10 cellular contexts compared by ENCODE assay signal in the genomic region with DNA sequence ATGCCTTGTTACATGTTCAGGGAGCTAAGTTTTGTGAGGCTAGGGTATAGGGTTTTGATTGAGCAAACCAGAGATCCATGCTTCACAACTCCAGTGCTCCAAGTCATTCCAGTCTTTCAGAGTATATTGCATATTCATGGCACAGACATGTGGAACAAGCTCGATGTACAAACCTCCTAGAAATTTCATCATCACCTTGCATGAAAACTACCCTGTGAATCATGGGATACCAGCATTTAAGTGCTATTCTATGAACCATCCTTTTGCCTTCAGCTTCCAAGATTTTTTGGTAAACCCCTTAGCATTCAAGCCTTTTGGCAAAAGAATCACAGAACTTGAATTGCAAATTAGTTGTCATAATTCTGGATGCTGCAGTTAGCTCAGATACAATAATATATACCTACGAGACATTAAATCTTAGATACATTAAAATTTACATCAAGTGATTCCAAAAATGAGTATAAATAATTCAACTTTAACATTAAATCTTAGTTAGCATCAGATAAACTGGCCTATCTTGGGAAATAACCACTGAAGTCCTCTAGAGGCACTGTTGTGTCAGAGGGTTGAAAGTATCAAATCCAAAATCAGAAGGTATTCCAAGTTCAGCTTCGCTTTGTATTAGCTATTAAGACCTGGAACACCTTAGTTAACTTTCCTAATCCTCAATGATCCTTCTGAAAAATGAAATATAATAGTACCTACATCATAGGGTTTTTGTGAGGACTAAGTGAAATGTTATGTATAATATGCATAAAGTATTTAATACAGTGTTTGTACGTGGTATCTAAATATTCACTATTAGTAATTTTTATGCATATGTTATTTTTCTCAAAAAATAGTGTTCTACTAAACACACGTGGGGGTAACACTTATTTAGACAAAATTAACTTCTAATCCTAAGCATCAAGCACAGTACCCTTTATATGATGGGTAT. TPM values are rescaled to one million over a fixed set of nuclear protein-coding genes. Genes with fewer than 3 reads are reported as not detected.
DNase-seq lines count a peak whose midpoint lies in the region; ATAC-seq, FAIRE-seq and TF ChIP-seq lines count a peak whose summit lies in the region.
"Had no signal": no experiment of that assay in that cellular context is flagged by ENCODE, and none has a peak within 500 bp of the region (broad histone marks: within the 10 kb centered on the region; RNA-seq: fewer than 3 reads in every experiment).

No MANE protein-coding gene starts in this region.

- H3K9me2 ChIP-seq in OCI-LY7 (ENCODE audit: insufficient read depth, low read length) = no peaks in the 10 kb centered on the region

- no peaks in the 10 kb centered on the region for H3K79me2 ChIP-seq in OCI-LY7 (ENCODE audit: insufficient read depth, low read depth, low read length)

- FAIRE-seq in GM19239 (lab: Jason Lieb, UNC) = no peak

- TF ChIP-seq CTCF in heart right ventricle (IDR thresholded peaks at IDR 0.05) (peak in 7 of 9 donors; percentile 27 to 57 (median 36)), OCI-LY7 (conservative IDR thresholded peaks at IDR 0.05; ENCODE audit: low read length) (peak; percentile 82), mucosa of descending colon (IDR thresholded peaks at IDR 0.05) (no peak)

- intact Hi-C loops in heart right ventricle (cut with DNase I) (no loop called here), Right ventricle myocardium inferior (cut with DNase I) (no loop called here), OCI-LY7 (cut with micrococcal nuclease; ENCODE audit: unreplicated experiment) (no loop called here), mucosa of descending colon (cut with DNase I, micrococcal nuclease) (no loop called here)

- no peak overlapping the region for H3K27ac Mint-ChIP-seq in T-helper 17 cell

- no peaks in the 10 kb centered on the region for H3K36me3 Mint-ChIP-seq in T-helper 17 cell (ENCODE audit: low read depth)

- DNase-seq in heart right ventricle (no peak), Right ventricle myocardium inferior (ENCODE audit: missing footprints) (no peak), OCI-LY7 (ENCODE audit: low spot score) (peak; percentile 11), fibroblast of peridontal ligament (ENCODE audit: extremely low read depth) (peak; percentile 52), GM19239 (ENCODE audit: insufficient read length, low spot score) (no peak), mucosa of descending colon (no peak), T-helper 17 cell (no peak)

- H3K9me3 ChIP-seq in heart right ventricle (no peaks in the 10 kb centered on the region), OCI-LY7 (ENCODE audit: low read length) (no peaks in the 10 kb centered on the region), mucosa of descending colon (no peaks in the 10 kb centered on the region), T-helper 17 cell (ENCODE audit: control insufficient read depth, low read length, poor library complexity, severe bottlenecking) (no peaks in the 10 kb centered on the region)

- H3K27ac ChIP-seq in heart right ventricle (no peak overlapping the region), OCI-LY7 (ENCODE audit: low read depth, low read length, poor library complexity, severe bottlenecking) (no peak overlapping the region)

- no peaks in the 10 kb centered on the region for H3K4me1 Mint-ChIP-seq in T-helper 17 cell

- POLR2A ChIA-PET in OCI-LY7 (lab: Charles Lee) = interaction anchor here (0.7 to 1.2 kb wide), 3 partner anchors 20 to 91 kb away, joined by 3 to 4 read pairs (median 3); no protein-coding TSS in a partner anchor

- no peaks in the 10 kb centered on the region for H3K27me3 ChIP-seq in heart right ventricle

- no peaks in the 10 kb centered on the region for H4K20me1 ChIP-seq in OCI-LY7 (ENCODE audit: insufficient read depth, low read length)

- CTCF ChIA-PET in OCI-LY7 (lab: Charles Lee; ENCODE audit: unreplicated experiment) = no interaction called here

- WGBS in heart right ventricle, 2 donors = 82 to 83% methylated on average over 5 of the region's 5 CpGs

- no peak overlapping the region for H2AFZ ChIP-seq in OCI-LY7 (ENCODE audit: low read length)

- no TSS peak for BruUV-seq in OCI-LY7 (replicated peaks; lab: Mats Ljungman, UMichigan)

- H3K4me2 ChIP-seq in OCI-LY7 (ENCODE audit: low read length) = no peak overlapping the region

- H3K4me1 ChIP-seq in heart right ventricle (peaks cover 0 to 5% (median 0%) of the 10 kb centered on the region in 9 donors), OCI-LY7 (ENCODE audit: insufficient read depth, low read length, poor library complexity, severe bottlenecking) (no peaks in the 10 kb centered on the region), mucosa of descending colon (ENCODE audit: low read depth) (no peaks in the 10 kb centered on the region)

- H3K4me3 Mint-ChIP-seq in T-helper 17 cell = no peak overlapping the region

- H3K36me3 ChIP-seq in heart right ventricle (no peaks in the 10 kb centered on the region), OCI-LY7 (ENCODE audit: insufficient read depth, low read length) (no peaks in the 10 kb centered on the region), mucosa of descending colon (ENCODE audit: low read depth) (no peaks in the 10 kb centered on the region)

- no peak for ATAC-seq in heart right ventricle
- no peak for ATAC-seq in Right ventricle myocardium inferior
- ATAC-seq in mucosa of descending colon = no peak
- no peak for ATAC-seq in T-helper 17 cell
- ATAC-seq in GM21723 (IDR thresholded peaks at IDR 0.05; ENCODE audit: unreplicated experiment) = no peak

- H3K27me3 Mint-ChIP-seq in T-helper 17 cell = peaks cover 18% of the 10 kb centered on the region

- H3K4me3 ChIP-seq in heart right ventricle (no peak overlapping the region), OCI-LY7 (ENCODE audit: low read depth, low read length, poor library complexity, severe bottlenecking) (no peak overlapping the region), mucosa of descending colon (no peak overlapping the region)
- H3K4me3 ChIP-seq: lung had no signal

RNA-seq across cellular contexts. Expression of gene CABCOCO1, which starts 55.5 kb away (rescaled TPM):
- total RNA-seq in heart right ventricle (not detected), Right ventricle myocardium inferior (not detected), OCI-LY7 (2022) (not detected in 2 replicates), mucosa of descending colon (1 to 10 TPM in 1 of 3 donors, under 1 TPM in 1, not detected in 1; 0.22 to 3.4 TPM), T-helper 17 cell (not detected)
- under 1 TPM; 0.03 to 0.15 TPM for polyA plus RNA-seq in heart right ventricle
- not detected in 2 replicates for total RNA-seq in OCI-LY7 (2014; rRNA removed; shearing (Covaris generic))
- total RNA-seq: HT1080 had no signal

Comparison
In these comparisons a context has a peak if more than half of its experiments do, and no peak if none do; other contexts are left out.
1. DNase-seq: peak in OCI-LY7 (single experiment) and fibroblast of peridontal ligament (single experiment); none in heart right ventricle (0 of 2), Right ventricle myocardium inferior (single experiment), GM19239 (single experiment), mucosa of descending colon (0 of 3) and T-helper 17 cell (0 of 3).